13 cellular contexts compared by ENCODE assay signal in genomic region chr21:17372200-17372599, GRCh38.
DNase-seq lines count a peak whose midpoint lies in the region; ATAC-seq and TF ChIP-seq lines count a peak whose summit lies in the region.
"Had no signal": no experiment of that assay in that cellular context is flagged by ENCODE, and none has a peak within 500 bp of the region (broad histone marks: within the 10 kb centered on the region; RNA-seq: fewer than 3 reads in every experiment).

No MANE protein-coding gene starts in this region.

- H3K9me3 Mint-ChIP-seq in Caco-2 (ENCODE audit: unreplicated experiment): peaks cover 20% of the 10 kb centered on the region

- H3K4me2 ChIP-seq in smooth muscle cell: peak overlapping the region; percentile 74
- H3K4me2 ChIP-seq: BLaER1 treated with 17β-estradiol and CSF1 and Interleukin-3, amounts not matched to agents 10 nM and 100 nM had no signal

- H3K9ac ChIP-seq in smooth muscle cell (ENCODE audit: low read depth): no peak overlapping the region
- H3K9ac ChIP-seq: BLaER1 treated with 17β-estradiol and CSF1 and Interleukin-3, amounts not matched to agents 10 nM and 100 nM had no signal

- H3K9me3 ChIP-seq in Caco-2: no peaks in the 10 kb centered on the region
- no peaks in the 10 kb centered on the region for H3K9me3 ChIP-seq in SJSA1 (replicated peaks)
- no peaks in the 10 kb centered on the region for H3K9me3 ChIP-seq in smooth muscle cell (replicated peaks; ENCODE audit: low read depth)

- H3K4me3 ChIP-seq in Caco-2 (ENCODE audit: low read depth, low read length) (no peak overlapping the region), SJSA1 (no peak overlapping the region), smooth muscle cell (no peak overlapping the region)
- H3K4me3 ChIP-seq: BLaER1 treated with 17β-estradiol and CSF1 and Interleukin-3, amounts not matched to agents 10 nM and 100 nM had no signal

- no peaks in the 10 kb centered on the region for H3K36me3 Mint-ChIP-seq in Caco-2 (ENCODE audit: insufficient read depth, unreplicated experiment)
- H3K36me3 Mint-ChIP-seq: CD4-positive, CD25-positive, alpha-beta regulatory T cell had no signal

- POLR2A ChIA-PET in Caco-2 (lab: Charles Lee): no interaction called here

- no peaks in the 10 kb centered on the region for H4K20me1 ChIP-seq in smooth muscle cell (ENCODE audit: low read depth)
- H4K20me1 ChIP-seq: BLaER1 treated with 17β-estradiol and CSF1 and Interleukin-3, amounts not matched to agents 10 nM and 100 nM had no signal

- no peak overlapping the region for H3K4me3 Mint-ChIP-seq in Caco-2 (ENCODE audit: unreplicated experiment)
- H3K4me3 Mint-ChIP-seq: CD4-positive, CD25-positive, alpha-beta regulatory T cell had no signal

- intact Hi-C loops in Caco-2 (cut with micrococcal nuclease; ENCODE audit: unreplicated experiment): no loop called here
- intact Hi-C loops in Right ventricle myocardium inferior (cut with DNase I): no loop called here

- H3K36me3 ChIP-seq in Caco-2 (ENCODE audit: control insufficient read depth, insufficient read depth, low read length): no peaks in the 10 kb centered on the region
- H3K36me3 ChIP-seq in SJSA1: no peaks in the 10 kb centered on the region
- H3K36me3 ChIP-seq in smooth muscle cell (ENCODE audit: low read depth): no peaks in the 10 kb centered on the region
- H3K36me3 ChIP-seq: BLaER1 treated with 17β-estradiol and CSF1 and Interleukin-3, amounts not matched to agents 10 nM and 100 nM had no signal

- TF ChIP-seq CTCF in Caco-2 (IDR thresholded peaks at IDR 0.05; ENCODE audit: insufficient read depth in 1 of 2, low read depth in 1 of 2, low read length in 1 of 2, severe bottlenecking in 1 of 2, unreplicated experiment in 1 of 2) (no peak), smooth muscle cell (IDR thresholded peaks at IDR 0.05; ENCODE audit: borderline replicate concordance, insufficient read depth, poor library complexity, severe bottlenecking) (no peak)

- peaks cover 48% of the 10 kb centered on the region for H3K4me1 Mint-ChIP-seq in Caco-2 (ENCODE audit: low read depth, unreplicated experiment)

- no peaks in the 10 kb centered on the region for H3K27me3 ChIP-seq in Caco-2 (replicated peaks; ENCODE audit: control insufficient read depth, insufficient read depth, low read length)
- H3K27me3 ChIP-seq in SJSA1 (replicated peaks): no peaks in the 10 kb centered on the region
- no peaks in the 10 kb centered on the region for H3K27me3 ChIP-seq in smooth muscle cell (ENCODE audit: low read depth)
- H3K27me3 ChIP-seq: BLaER1 treated with 17β-estradiol and CSF1 and Interleukin-3, amounts not matched to agents 10 nM and 100 nM had no signal

- H2AFZ ChIP-seq in smooth muscle cell (ENCODE audit: low read depth): peak overlapping the region; percentile 64

- 81% methylated on average over 2 of the region's 2 CpGs for WGBS in smooth muscle cell (ENCODE audit: low lambda C conversion rate)

- peaks cover 5% of the 10 kb centered on the region for H3F3A ChIP-seq in smooth muscle cell (ENCODE audit: low read depth)

- ATAC-seq in HG02938 (IDR thresholded peaks at IDR 0.05; ENCODE audit: unreplicated experiment) (no peak), Right ventricle myocardium inferior (no peak)
- ATAC-seq: HCT116 had no signal

- no peaks in the 10 kb centered on the region for H3K27me3 Mint-ChIP-seq in Caco-2 (ENCODE audit: insufficient read depth, unreplicated experiment)

- no peaks in the 10 kb centered on the region for H3K79me2 ChIP-seq in smooth muscle cell (ENCODE audit: low read depth)

- H3K27ac ChIP-seq in SJSA1 (peak overlapping the region; percentile 19; the same call in 1 of the 2 replicates), epithelial cell of prostate (peak overlapping the region; percentile 81), smooth muscle cell (ENCODE audit: low read depth) (peak overlapping the region; percentile 59)
- H3K27ac ChIP-seq: BLaER1 treated with 17β-estradiol and CSF1 and Interleukin-3, amounts not matched to agents 10 nM and 100 nM had no signal

- H3K27ac Mint-ChIP-seq in Caco-2 (ENCODE audit: unreplicated experiment): peak overlapping the region; percentile 49
- H3K27ac Mint-ChIP-seq: CD4-positive, CD25-positive, alpha-beta regulatory T cell had no signal

- BruUV-seq in Caco-2 (replicated peaks; lab: Mats Ljungman, UMichigan): no TSS peak

- H3K4me1 ChIP-seq in Caco-2 (peaks cover 41% of the 10 kb centered on the region), SJSA1 (replicated peaks) (peaks cover 9% of the 10 kb centered on the region), smooth muscle cell (ENCODE audit: low read depth) (peaks cover 15% of the 10 kb centered on the region)

- DNase-seq in Caco-2: no peak
- DNase-seq in SJSA1 (ENCODE audit: low read depth in 1 of 2, low spot score in 2 of 2): no peak
- DNase-seq in epithelial cell of prostate (ENCODE audit: low read depth, low spot score): no peak
- no peak for DNase-seq in smooth muscle cell (lab: John Stamatoyannopoulos, UW; ENCODE audit: unreplicated experiment)
- DNase-seq in NCI-H2029 treated with DMSO at 0.1 percent for 48 hours (lab: John Stamatoyannopoulos, UW): no peak
- no peak for DNase-seq in Right ventricle myocardium inferior (ENCODE audit: missing footprints)
- DNase-seq: ACHN; Calu3; CD4-positive, CD25-positive, alpha-beta regulatory T cell; DMS 273 treated with DMSO at 0.1 percent for 48 hours had no signal

- CTCF ChIA-PET in Caco-2 (lab: Charles Lee): no interaction called here

Comparison
In these comparisons a context has a peak if more than half of its experiments do, and no peak if none do; other contexts are left out.
1. H3K27ac ChIP-seq: peak in every context shown above with its lines; median percentile 81 in epithelial cell of prostate; 59 in smooth muscle cell; 19 in SJSA1.